Comparison of ENCODE assay signal across 24 cellular contexts in the genomic region with DNA sequence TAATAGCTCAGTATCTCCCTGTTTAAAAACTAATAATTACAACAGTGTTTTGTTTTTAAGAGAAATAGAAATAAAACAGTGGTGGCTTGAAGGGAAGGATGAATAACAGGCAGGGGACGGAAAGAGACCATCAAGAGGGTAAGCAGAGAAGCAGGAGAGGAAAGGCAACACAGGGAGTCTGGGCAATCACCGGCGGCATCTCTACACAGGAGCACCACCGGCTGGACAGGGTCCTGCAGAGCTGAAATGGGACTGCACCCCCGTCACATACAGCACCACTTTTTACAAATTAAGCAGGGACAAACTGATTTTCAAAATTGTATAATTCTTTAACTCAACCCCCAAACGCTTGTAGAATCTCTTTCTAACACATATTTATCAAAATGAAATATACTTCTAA.
"Had no signal": no experiment of that assay in that cellular context is flagged by ENCODE, and none has a peak within 500 bp of the region (broad histone marks: within the 10 kb centered on the region; RNA-seq: fewer than 3 reads in every experiment).

No MANE protein-coding gene starts in this region.

- H3K27me3 ChIP-seq: adrenal gland, ascending aorta, suprapubic skin, transverse colon, uterus had no signal

- H3K27me3 Mint-ChIP-seq: activated naive CD8-positive, alpha-beta T cell; stimulated activated naive CD8-positive, alpha-beta T cell treated with anti-CD3 and anti-CD28 coated beads, Interleukin-15, amount 100 ng/mL, for 72 hours had no signal

- H2AFZ ChIP-seq: parathyroid adenoma had no signal

- H3K27ac Mint-ChIP-seq: activated CD8-positive, alpha-beta T cell treated with anti-CD3 and anti-CD28 coated beads, Interleukin-2, amount 10 ng/mL, durations not matched to agents 7 days and 5 days; activated naive CD8-positive, alpha-beta T cell; activated T-helper 1 cell treated with anti-CD3 and anti-CD28 coated beads, Interleukin-12 subunit alpha, Interleukin-12 subunit beta, Interleukin-2, Interleukin-4 antibody, amounts not matched to agents 30 ng/mL and 10 ng/mL and 1 ng/mL, durations not matched to agents 14 hours and 24 hours and 36 hours; nephron progenitor cell; stimulated activated naive CD8-positive, alpha-beta T cell treated with anti-CD3 and anti-CD28 coated beads, Interleukin-15, amount 100 ng/mL, for 72 hours had no signal

- H3K36me3 Mint-ChIP-seq: immature natural killer cell had no signal

- DNase-seq: activated CD4-positive, alpha-beta T cell treated with anti-CD3 and anti-CD28 coated beads for 1 hour; activated CD4-positive, alpha-beta T cell treated with anti-CD3 and anti-CD28 coated beads, Interleukin-2, amount 50 U/mL, for 1 hour; activated CD8-positive, alpha-beta T cell treated with anti-CD3 and anti-CD28 coated beads, Interleukin-2, amount 10 ng/mL, durations not matched to agents 7 days and 5 days; activated gamma-delta T cell treated with Interleukin-2 at 50 U/mL for 16 hours; adrenal gland; central memory CD4-positive, alpha-beta T cell; foreskin fibroblast; immature natural killer cell; kidney glomerular epithelial cell; left ventricle myocardium inferior; midbrain; nephron progenitor cell; nucleus accumbens; right cardiac atrium; stimulated activated naive CD8-positive, alpha-beta T cell treated with anti-CD3 and anti-CD28 coated beads, Interleukin-15, amount 100 ng/mL, for 72 hours; transverse colon; uterus had no signal

- H3K4me3 Mint-ChIP-seq: activated CD8-positive, alpha-beta T cell treated with anti-CD3 and anti-CD28 coated beads, Interleukin-2, amount 10 ng/mL, durations not matched to agents 7 days and 5 days; activated naive CD8-positive, alpha-beta T cell; activated T-helper 1 cell treated with anti-CD3 and anti-CD28 coated beads, Interleukin-12 subunit alpha, Interleukin-12 subunit beta, Interleukin-2, Interleukin-4 antibody, amounts not matched to agents 30 ng/mL and 10 ng/mL and 1 ng/mL, durations not matched to agents 14 hours and 24 hours and 36 hours; immature natural killer cell; nephron progenitor cell; stimulated activated naive CD8-positive, alpha-beta T cell treated with anti-CD3 and anti-CD28 coated beads, Interleukin-15, amount 100 ng/mL, for 72 hours had no signal

- H3K9me3 ChIP-seq: adrenal gland, ascending aorta, left ventricle myocardium inferior, suprapubic skin, transverse colon, uterus had no signal

- H3K9ac ChIP-seq: parathyroid adenoma had no signal

- H3K36me3 ChIP-seq: adrenal gland, ascending aorta, left ventricle myocardium inferior, suprapubic skin, transverse colon, uterus had no signal

- H3K4me3 ChIP-seq: adrenal gland, ascending aorta, coronary artery, left ventricle myocardium inferior, suprapubic skin, transverse colon, uterus had no signal

- H3K9me3 Mint-ChIP-seq: activated T-helper 1 cell treated with anti-CD3 and anti-CD28 coated beads, Interleukin-12 subunit alpha, Interleukin-12 subunit beta, Interleukin-2, Interleukin-4 antibody, amounts not matched to agents 30 ng/mL and 10 ng/mL and 1 ng/mL, durations not matched to agents 14 hours and 24 hours and 36 hours; immature natural killer cell; nephron progenitor cell; stimulated activated naive CD8-positive, alpha-beta T cell treated with anti-CD3 and anti-CD28 coated beads, Interleukin-15, amount 100 ng/mL, for 72 hours had no signal

- H3K27ac ChIP-seq: adrenal gland, ascending aorta, coronary artery, left ventricle myocardium inferior, parathyroid adenoma, suprapubic skin, transverse colon, uterus, VCaP had no signal

- ATAC-seq: activated CD8-positive, alpha-beta T cell treated with anti-CD3 and anti-CD28 coated beads, Interleukin-2, amount 10 ng/mL, durations not matched to agents 7 days and 5 days; right cardiac atrium; stimulated activated naive CD8-positive, alpha-beta T cell treated with anti-CD3 and anti-CD28 coated beads, Interleukin-15, amount 100 ng/mL, for 72 hours had no signal
